In the genomic region with DNA sequence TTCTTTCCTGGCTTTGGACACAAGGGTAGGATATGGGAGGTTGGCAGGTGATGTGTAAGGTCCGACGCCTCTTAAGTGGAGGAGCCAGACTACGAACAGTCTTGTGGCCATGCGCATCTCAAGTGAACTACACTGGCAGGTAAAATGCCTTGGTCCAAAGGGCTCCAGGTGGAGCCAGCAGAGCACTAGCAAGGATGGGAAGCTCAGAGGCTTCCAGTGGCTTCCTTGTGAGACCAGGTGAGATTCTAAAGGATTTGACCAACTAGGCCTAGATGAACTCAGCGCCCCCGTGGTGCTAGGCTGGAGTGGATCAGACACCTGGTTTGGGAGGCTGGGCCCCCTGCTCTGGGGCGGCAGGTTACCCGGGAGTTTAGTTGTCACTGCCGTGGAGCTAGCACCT, we compare ENCODE assay signal across 1 cellular context.
TF ChIP-seq lines count a peak whose summit lies in the region.

No MANE protein-coding gene starts in this region.

TF ChIP-seq in GM12878, 131 proteins besides CTCF, POLR2A, EP300 and RAD21:
- TF ChIP-seq MEF2A (IDR thresholded peaks at IDR 0.05; ENCODE audit: insufficient read depth, low read depth, low read length) (no peak), RB1 (IDR thresholded peaks at IDR 0.05; ENCODE audit: borderline replicate concordance) (no peak), NR2C1 (IDR thresholded peaks at IDR 0.05) (no peak), WRNIP1 (IDR thresholded peaks at IDR 0.05; ENCODE audit: borderline replicate concordance, low read depth, low read length) (0 out of 2 replicates have a peak, but pooled peaks have one; percentile 71), BACH1 (IDR thresholded peaks at IDR 0.05; ENCODE audit: borderline replicate concordance) (0 out of 2 replicates have a peak, but pooled peaks have one; percentile 26), SIX5 (IDR thresholded peaks at IDR 0.05; ENCODE audit: low read depth, low read length, severe bottlenecking) (no peak), POLR2AphosphoS5 (IDR thresholded peaks at IDR 0.05; ENCODE audit: low read length) (peak; percentile 1; the same call in 1 of the 2 replicates)
- TF ChIP-seq, protein P1, sequence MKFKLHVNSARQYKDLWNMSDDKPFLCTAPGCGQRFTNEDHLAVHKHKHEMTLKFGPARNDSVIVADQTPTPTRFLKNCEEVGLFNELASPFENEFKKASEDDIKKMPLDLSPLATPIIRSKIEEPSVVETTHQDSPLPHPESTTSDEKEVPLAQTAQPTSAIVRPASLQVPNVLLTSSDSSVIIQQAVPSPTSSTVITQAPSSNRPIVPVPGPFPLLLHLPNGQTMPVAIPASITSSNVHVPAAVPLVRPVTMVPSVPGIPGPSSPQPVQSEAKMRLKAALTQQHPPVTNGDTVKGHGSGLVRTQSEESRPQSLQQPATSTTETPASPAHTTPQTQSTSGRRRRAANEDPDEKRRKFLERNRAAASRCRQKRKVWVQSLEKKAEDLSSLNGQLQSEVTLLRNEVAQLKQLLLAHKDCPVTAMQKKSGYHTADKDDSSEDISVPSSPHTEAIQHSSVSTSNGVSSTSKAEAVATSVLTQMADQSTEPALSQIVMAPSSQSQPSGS (IDR thresholded peaks at IDR 0.05; ENCODE audit: low read length), result no peak
